In the genomic region with DNA sequence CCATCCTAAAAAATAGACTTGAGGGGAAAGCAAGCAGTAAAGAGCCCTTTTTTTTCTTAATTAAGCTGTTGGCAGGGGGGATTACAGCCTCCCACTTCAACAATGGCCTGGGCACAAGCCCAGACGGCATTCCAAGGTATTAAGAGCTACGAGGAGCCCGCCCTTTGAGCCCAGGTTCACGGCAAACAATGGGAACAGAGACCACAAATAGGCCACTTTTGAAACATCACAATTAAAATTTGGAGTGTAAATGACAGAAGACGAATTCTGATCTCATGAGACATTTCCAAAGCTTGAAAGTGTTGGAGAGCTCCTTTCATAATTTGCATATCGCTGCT, we compare ENCODE assay signal across 8 cellular contexts. TPM values are rescaled to one million over a fixed set of nuclear protein-coding genes. Genes with fewer than 3 reads are reported as not detected.
DNase-seq lines count a peak whose midpoint lies in the region; ATAC-seq and TF ChIP-seq lines count a peak whose summit lies in the region.

No MANE protein-coding gene starts in this region.

- in situ Hi-C loops in GM13977 (cut with MboI; ENCODE audit: low pct_unique_long_range_greater_than_20kb, low sequenced_read_pairs, unreplicated experiment) = loop anchor here (10.0 kb wide), 1 partner anchor 48 kb away; no protein-coding TSS in a partner anchor

- peak overlapping the region; percentile 71 for H3K4me3 Mint-ChIP-seq in CD8-positive, alpha-beta T cell
- peak overlapping the region in 3 of 4 donors; percentile 45 to 87 (median 80) for H3K4me3 Mint-ChIP-seq in IgD-negative memory B cell
- H3K4me3 Mint-ChIP-seq in activated naive CD8-positive, alpha-beta T cell = peak overlapping the region; percentile 90
- peak overlapping the region; percentile 93 for H3K4me3 Mint-ChIP-seq in natural killer cell

- POLR2A ChIA-PET in CD8-positive, alpha-beta T cell (lab: Charles Lee) = interaction anchor here (0.8 to 4.5 kb wide), 5 partner anchors 9 to 115 kb away, joined by 3 to 35 read pairs (median 3); a partner anchor contains a TSS

- H3K9me3 Mint-ChIP-seq in CD8-positive, alpha-beta T cell = no peaks in the 10 kb centered on the region
- no peaks in the 10 kb centered on the region for H3K9me3 Mint-ChIP-seq in IgD-negative memory B cell
- H3K9me3 Mint-ChIP-seq in activated naive CD8-positive, alpha-beta T cell (ENCODE audit: low read depth) = no peaks in the 10 kb centered on the region
- H3K9me3 Mint-ChIP-seq in natural killer cell = no peaks in the 10 kb centered on the region

- H3K4me1 ChIP-seq in CD8-positive, alpha-beta T cell (ENCODE audit: insufficient read depth, low read length) = peaks cover 88% of the 10 kb centered on the region

- ATAC-seq in CD8-positive, alpha-beta T cell = no peak
- no peak for ATAC-seq in natural killer cell

- H3K4me1 Mint-ChIP-seq in CD8-positive, alpha-beta T cell (ENCODE audit: low read depth) = peaks cover 87% of the 10 kb centered on the region
- H3K4me1 Mint-ChIP-seq in IgD-negative memory B cell (peaks cover 49 to 78% (median 49%) of the 10 kb centered on the region in 3 donors), natural killer cell (peaks cover 82 to 84% of the 10 kb centered on the region in 2 donors)
- H3K4me1 Mint-ChIP-seq in activated naive CD8-positive, alpha-beta T cell (ENCODE audit: low read depth) = peaks cover 91% of the 10 kb centered on the region

- CTCF ChIA-PET in CD8-positive, alpha-beta T cell (lab: Charles Lee) = interaction anchor here (1.0 to 4.8 kb wide), 10 partner anchors 13 to 241 kb away, joined by 3 to 23 read pairs (median 4); no protein-coding TSS in a partner anchor

- no peaks in the 10 kb centered on the region for H3K27me3 Mint-ChIP-seq in CD8-positive, alpha-beta T cell (ENCODE audit: low read depth)
- H3K27me3 Mint-ChIP-seq in IgD-negative memory B cell (peaks cover 1% of the 10 kb centered on the region), natural killer cell (ENCODE audit: low read depth in 2 of 2) (no peaks in the 10 kb centered on the region)
- no peaks in the 10 kb centered on the region for H3K27me3 Mint-ChIP-seq in activated naive CD8-positive, alpha-beta T cell

- H3K36me3 Mint-ChIP-seq in CD8-positive, alpha-beta T cell = no peaks in the 10 kb centered on the region
- H3K36me3 Mint-ChIP-seq in IgD-negative memory B cell (no peaks in the 10 kb centered on the region), natural killer cell (no peaks in the 10 kb centered on the region)
- H3K36me3 Mint-ChIP-seq in activated naive CD8-positive, alpha-beta T cell = peaks cover 17% of the 10 kb centered on the region

- intact Hi-C loops in CD8-positive, alpha-beta T cell (cut with DNase I, micrococcal nuclease) = loop anchor here (1.0 to 10.0 kb wide), 7 partner anchors 8 to 638 kb away; a partner anchor contains a TSS
- intact Hi-C loops in natural killer cell (cut with micrococcal nuclease) = loop anchor here (1.0 to 5.0 kb wide), 4 partner anchors 7 to 641 kb away; a partner anchor contains a TSS

- peak overlapping the region; percentile 91 for H3K27ac Mint-ChIP-seq in CD8-positive, alpha-beta T cell
- H3K27ac Mint-ChIP-seq in IgD-negative memory B cell (peak overlapping the region; percentile 43 to 86 (median 75)), natural killer cell (peak overlapping the region; percentile 85 to 95)
- peak overlapping the region; percentile 91 for H3K27ac Mint-ChIP-seq in activated naive CD8-positive, alpha-beta T cell

- TF ChIP-seq CTCF in CD8-positive, alpha-beta T cell (IDR thresholded peaks at IDR 0.05) = no peak
- TF ChIP-seq CTCF in natural killer cell (IDR thresholded peaks at IDR 0.05) (no peak), GM13977 (IDR thresholded peaks at IDR 0.05; ENCODE audit: extremely low read depth, insufficient read depth, missing control alignments) (no peak)

- no peak for DNase-seq in CD8-positive, alpha-beta T cell
- DNase-seq in natural killer cell (no peak), NCI-H526 treated with DMSO at 0.1 percent for 48 hours (lab: John Stamatoyannopoulos, UW) (no peak), GM13977 (ENCODE audit: low spot score) (no peak), hippocampal formation (lab: John Stamatoyannopoulos, UW) (no peak), GM19240 (ENCODE audit: insufficient read length, low spot score) (no peak)

- no peak overlapping the region for H3K27ac ChIP-seq in CD8-positive, alpha-beta T cell (ENCODE audit: low read depth, low read length)

- H3K36me3 ChIP-seq in CD8-positive, alpha-beta T cell (ENCODE audit: insufficient read depth, low read length) = no peaks in the 10 kb centered on the region

- H3K4me3 ChIP-seq in CD8-positive, alpha-beta T cell (ENCODE audit: low read depth, low read length) = peak overlapping the region; percentile 38

- H3K27me3 ChIP-seq in CD8-positive, alpha-beta T cell (ENCODE audit: insufficient read depth, low read length) = no peaks in the 10 kb centered on the region

- no peaks in the 10 kb centered on the region for H3K9me3 ChIP-seq in CD8-positive, alpha-beta T cell (ENCODE audit: low read length)

RNA-seq across cellular contexts. Expression of a gene that starts 8.9 kb away (rescaled TPM):
- 10 to 100 TPM; 15.4 to 15.6 TPM for total RNA-seq in CD8-positive, alpha-beta T cell
- polyA plus RNA-seq in IgD-negative memory B cell = 1.1 TPM
- total RNA-seq in natural killer cell = 10 to 100 TPM; 21.1 to 32.5 (median 30.8) TPM

RNA-seq across cellular contexts. Expression of a gene that starts 34.3 kb away (rescaled TPM):
- 10 to 100 TPM; 46.0 to 50.4 TPM for total RNA-seq in CD8-positive, alpha-beta T cell
- polyA plus RNA-seq in IgD-negative memory B cell = 55.2 TPM
- 10 to 100 TPM; 33.6 to 44.2 (median 38.4) TPM for total RNA-seq in natural killer cell

RNA-seq across cellular contexts. Expression of a gene that starts 52.1 kb away (rescaled TPM):
- 100 to 1,000 TPM; 228 to 247 TPM for total RNA-seq in CD8-positive, alpha-beta T cell
- polyA plus RNA-seq in IgD-negative memory B cell = 73.1 TPM
- total RNA-seq in natural killer cell = 100 to 1,000 TPM; 146 to 174 (median 167) TPM
